Comparison of ENCODE assay signal across 37 cellular contexts in the genomic region with DNA sequence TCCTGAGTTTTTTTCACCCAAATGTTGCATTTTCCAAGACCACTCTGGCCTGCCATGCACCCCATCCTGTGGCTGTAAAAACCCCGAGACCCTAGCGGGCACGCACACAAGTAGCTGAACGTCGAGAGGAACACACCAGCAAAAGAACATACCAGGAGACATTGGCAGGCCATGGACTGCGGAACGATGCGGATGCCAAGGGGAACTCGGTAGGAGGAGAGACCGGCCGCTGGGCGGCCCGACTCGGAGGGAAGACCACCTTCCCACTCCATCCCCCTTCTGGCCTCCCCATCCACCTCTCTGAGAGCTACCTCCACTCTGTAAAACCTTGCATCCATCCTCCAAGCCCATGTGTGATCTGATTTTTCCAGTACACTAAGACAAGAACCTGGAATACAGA.
"Had no signal": no experiment of that assay in that cellular context is flagged by ENCODE, and none has a peak within 500 bp of the region (broad histone marks: within the 10 kb centered on the region; RNA-seq: fewer than 3 reads in every experiment).

No MANE protein-coding gene starts in this region.

- H3K4me3 ChIP-seq: adrenal gland, body of pancreas, cardiac muscle cell, colonic mucosa, gastrocnemius medialis had no signal

- DNase-seq: activated B cell treated with CpG ODN at 0.5 μM for 24 hours; activated CD4-positive, alpha-beta T cell treated with anti-CD3 and anti-CD28 coated beads for 48 hours; activated CD4-positive, alpha-beta T cell treated with anti-CD3 and anti-CD28 coated beads, Interleukin-2, amount 50 U/mL, for 1 hour; activated CD4-positive, alpha-beta T cell treated with anti-CD3 and anti-CD28 coated beads, Interleukin-2, amount 50 U/mL, for 48 hours; activated CD8-positive, alpha-beta memory T cell treated with anti-CD3 and anti-CD28 coated beads, Interleukin-2, amount 10 ng/mL, durations not matched to agents 7 days and 5 days; activated CD8-positive, alpha-beta memory T cell treated with anti-CD3 and anti-CD28 coated beads, Interleukin-2, amount 50 U/mL, for 4 hours; activated CD8-positive, alpha-beta T cell treated with anti-CD3 and anti-CD28 coated beads for 36 hours; activated effector memory CD4-positive, alpha-beta T cell treated with anti-CD3 and anti-CD28 coated beads, Interleukin-2, amount 50 U/mL, for 16 hours; activated naive CD4-positive, alpha-beta T cell treated with anti-CD3 and anti-CD28 coated beads for 36 hours; activated naive CD8-positive, alpha-beta T cell treated with anti-CD3 and anti-CD28 coated beads for 36 hours; activated naive CD8-positive, alpha-beta T cell treated with anti-CD3 and anti-CD28 coated beads, Interleukin-2, amount 50 U/mL, for 24 hours; activated T-cell treated with anti-CD3 and anti-CD28 coated beads, Interleukin-2, amount 50 U/mL, for 1 hour; activated T-cell treated with anti-CD3 and anti-CD28 coated beads, Interleukin-2, amount 50 U/mL, for 48 hours; adrenal gland; amygdala; aorta; body of pancreas; central memory CD4-positive, alpha-beta T cell; cerebellar nuclear complex; colonic mucosa; effector memory CD4-positive, alpha-beta T cell; endodermal cell; foreskin keratinocyte; gastrocnemius medialis; glutamatergic neuron; SW 1271; T-cell; T-helper 17 cell; T1000; WERI-Rb-1 had no signal

- H3K27me3 Mint-ChIP-seq: activated B cell treated with CpG ODN at 0.5 μM for 24 hours; activated CD8-positive, alpha-beta memory T cell treated with anti-CD3 and anti-CD28 coated beads, Interleukin-2, amount 10 ng/mL, durations not matched to agents 7 days and 5 days; activated CD8-positive, alpha-beta T cell treated with anti-CD3 and anti-CD28 coated beads for 36 hours; activated naive CD4-positive, alpha-beta T cell treated with anti-CD3 and anti-CD28 coated beads, Interleukin-2, amount 50 U/mL, for 24 hours; activated naive CD8-positive, alpha-beta T cell treated with anti-CD3 and anti-CD28 coated beads for 36 hours; activated naive CD8-positive, alpha-beta T cell treated with anti-CD3 and anti-CD28 coated beads, Interleukin-2, amount 50 U/mL, for 24 hours; T-cell; T-helper 17 cell had no signal

- H3K27me3 ChIP-seq: adrenal gland, body of pancreas, cardiac muscle cell, colonic mucosa, foreskin keratinocyte, gastrocnemius medialis had no signal

- H3K36me3 Mint-ChIP-seq: activated CD8-positive, alpha-beta memory T cell treated with anti-CD3 and anti-CD28 coated beads, Interleukin-2, amount 10 ng/mL, durations not matched to agents 7 days and 5 days; activated naive CD4-positive, alpha-beta T cell treated with anti-CD3 and anti-CD28 coated beads, Interleukin-2, amount 50 U/mL, for 24 hours; activated naive CD8-positive, alpha-beta T cell treated with anti-CD3 and anti-CD28 coated beads for 36 hours; T-cell had no signal

- H3K9me3 Mint-ChIP-seq: activated naive CD4-positive, alpha-beta T cell treated with anti-CD3 and anti-CD28 coated beads, Interleukin-2, amount 50 U/mL, for 24 hours; activated naive CD8-positive, alpha-beta T cell treated with anti-CD3 and anti-CD28 coated beads, Interleukin-2, amount 50 U/mL, for 24 hours; activated T-helper 1 cell treated with anti-CD3 and anti-CD28 coated beads, Interleukin-12 subunit alpha, Interleukin-12 subunit beta, Interleukin-2, Interleukin-4 antibody, amounts not matched to agents 30 ng/mL and 10 ng/mL and 1 ng/mL, durations not matched to agents 14 hours and 24 hours and 36 hours had no signal

- H3K4me3 Mint-ChIP-seq: activated B cell treated with CpG ODN at 0.5 μM for 24 hours; activated CD8-positive, alpha-beta memory T cell treated with anti-CD3 and anti-CD28 coated beads, Interleukin-2, amount 10 ng/mL, durations not matched to agents 7 days and 5 days; activated CD8-positive, alpha-beta T cell treated with anti-CD3 and anti-CD28 coated beads for 36 hours; activated naive CD4-positive, alpha-beta T cell treated with anti-CD3 and anti-CD28 coated beads for 36 hours; activated naive CD4-positive, alpha-beta T cell treated with anti-CD3 and anti-CD28 coated beads, Interleukin-2, amount 50 U/mL, for 24 hours; activated naive CD8-positive, alpha-beta T cell treated with anti-CD3 and anti-CD28 coated beads for 36 hours; activated naive CD8-positive, alpha-beta T cell treated with anti-CD3 and anti-CD28 coated beads, Interleukin-2, amount 50 U/mL, for 24 hours; activated T-helper 1 cell treated with anti-CD3 and anti-CD28 coated beads, Interleukin-12 subunit alpha, Interleukin-12 subunit beta, Interleukin-2, Interleukin-4 antibody, amounts not matched to agents 30 ng/mL and 10 ng/mL and 1 ng/mL, durations not matched to agents 14 hours and 24 hours and 36 hours; endodermal cell; T-cell; T-helper 17 cell; T-helper 2 cell treated with Interferon-gamma antibody and Interleukin-4, amounts not matched to agents 5 μg/mL and 100 μg/mL, for 36 hours had no signal

- ATAC-seq: activated CD4-positive, CD25-positive, alpha-beta regulatory T cell treated with anti-CD3 and anti-CD28 coated beads, Interleukin-2, amount 50 U/mL, for 24 hours; activated CD8-positive, alpha-beta memory T cell treated with anti-CD3 and anti-CD28 coated beads, Interleukin-2, amount 10 ng/mL, durations not matched to agents 7 days and 5 days; activated CD8-positive, alpha-beta T cell treated with anti-CD3 and anti-CD28 coated beads for 36 hours; activated naive CD8-positive, alpha-beta T cell treated with anti-CD3 and anti-CD28 coated beads, Interleukin-2, amount 50 U/mL, for 24 hours; body of pancreas; esophagus mucosa; foreskin keratinocyte; gastrocnemius medialis; T-cell; T-helper 17 cell had no signal

- H3K36me3 ChIP-seq: adrenal gland, cardiac muscle cell, colonic mucosa, gastrocnemius medialis, WERI-Rb-1 had no signal

- H3K4me1 Mint-ChIP-seq: activated B cell treated with CpG ODN at 0.5 μM for 24 hours; activated CD8-positive, alpha-beta memory T cell treated with anti-CD3 and anti-CD28 coated beads, Interleukin-2, amount 10 ng/mL, durations not matched to agents 7 days and 5 days; activated naive CD4-positive, alpha-beta T cell treated with anti-CD3 and anti-CD28 coated beads, Interleukin-2, amount 50 U/mL, for 24 hours; activated naive CD8-positive, alpha-beta T cell treated with anti-CD3 and anti-CD28 coated beads for 36 hours; activated naive CD8-positive, alpha-beta T cell treated with anti-CD3 and anti-CD28 coated beads, Interleukin-2, amount 50 U/mL, for 24 hours; T-cell; T-helper 17 cell had no signal

- H3K27ac Mint-ChIP-seq: activated B cell treated with CpG ODN at 0.5 μM for 24 hours; activated CD8-positive, alpha-beta memory T cell treated with anti-CD3 and anti-CD28 coated beads, Interleukin-2, amount 10 ng/mL, durations not matched to agents 7 days and 5 days; activated CD8-positive, alpha-beta T cell treated with anti-CD3 and anti-CD28 coated beads for 36 hours; activated naive CD4-positive, alpha-beta T cell treated with anti-CD3 and anti-CD28 coated beads for 36 hours; activated naive CD4-positive, alpha-beta T cell treated with anti-CD3 and anti-CD28 coated beads, Interleukin-2, amount 50 U/mL, for 24 hours; activated naive CD8-positive, alpha-beta T cell treated with anti-CD3 and anti-CD28 coated beads for 36 hours; activated naive CD8-positive, alpha-beta T cell treated with anti-CD3 and anti-CD28 coated beads, Interleukin-2, amount 50 U/mL, for 24 hours; activated T-helper 1 cell treated with anti-CD3 and anti-CD28 coated beads, Interleukin-12 subunit alpha, Interleukin-12 subunit beta, Interleukin-2, Interleukin-4 antibody, amounts not matched to agents 30 ng/mL and 10 ng/mL and 1 ng/mL, durations not matched to agents 14 hours and 24 hours and 36 hours; activated T-helper 2 cell treated with anti-CD3 and anti-CD28 coated beads, Interferon-gamma antibody, Interleukin-2, Interleukin-4, amounts not matched to agents 10 μg/mL and 5 μg/mL and 100 μg/mL, durations not matched to agents 14 hours and 24 hours and 36 hours; endodermal cell; T-cell; T-helper 17 cell; T-helper 2 cell treated with Interferon-gamma antibody and Interleukin-4, amounts not matched to agents 5 μg/mL and 100 μg/mL, for 36 hours had no signal
